ENCODE assay signal across 20 cellular contexts in genomic region chr14:99548285-99548684, GRCh38. TPM values are rescaled to one million over a fixed set of nuclear protein-coding genes. Genes with fewer than 3 reads are reported as not detected.
DNase-seq lines count a peak whose midpoint lies in the region; ATAC-seq, FAIRE-seq and TF ChIP-seq lines count a peak whose summit lies in the region.
"Had no signal": no experiment of that assay in that cellular context is flagged by ENCODE, and none has a peak within 500 bp of the region (broad histone marks: within the 10 kb centered on the region; RNA-seq: fewer than 3 reads in every experiment).

No MANE protein-coding gene starts in this region.

- H3K36me3 ChIP-seq in GM12878 (ENCODE audit: control insufficient read depth in 2 of 2, insufficient read depth in 2 of 2, low read length in 1 of 2), result no peaks in the 10 kb centered on the region
- H3K36me3 ChIP-seq in osteoblast (ENCODE audit: insufficient read depth, low read length), result no peaks in the 10 kb centered on the region
- no peaks in the 10 kb centered on the region for H3K36me3 ChIP-seq in ascending aorta
- no peaks in the 10 kb centered on the region for H3K36me3 ChIP-seq in pancreas
- H3K36me3 ChIP-seq: gastrocnemius medialis, thyroid gland had no signal

- no peak for TF ChIP-seq CTCF in GM12878 (IDR thresholded peaks at IDR 0.05 in 2 of 3, conservative IDR thresholded peaks at IDR 0.05 in 1 of 3; ENCODE audit: control insufficient read depth in 2 of 3, extremely low read depth in 1 of 3, insufficient read depth in 1 of 3, low read depth in 3 of 3, low read length in 3 of 3)
- no peak for TF ChIP-seq CTCF in osteoblast (IDR thresholded peaks at IDR 0.05; ENCODE audit: extremely low read depth, low read depth, low read length)
- no peak for TF ChIP-seq CTCF in ascending aorta (IDR thresholded peaks at IDR 0.05)
- TF ChIP-seq CTCF in pancreas (IDR thresholded peaks at IDR 0.05), result no peak

- no peak for TF ChIP-seq POLR2A in GM12878 (IDR thresholded peaks at IDR 0.05; ENCODE audit: low read depth, low read length)

- FAIRE-seq in GM12878 (lab: Jason Lieb, UNC) (no peak), pancreas (lab: Jason Lieb, UNC) (no peak)
- FAIRE-seq: small intestine, TTC549 had no signal

- no peak overlapping the region for H3K9ac ChIP-seq in GM12878 (ENCODE audit: control insufficient read depth, insufficient read depth, low read length)

- RAD21 ChIA-PET in GM12878 (lab: Charles Lee; ENCODE audit: unreplicated experiment), result no interaction called here

- no peak for TF ChIP-seq RAD21 in GM12878 (IDR thresholded peaks at IDR 0.05; ENCODE audit: insufficient read depth, low read depth, low read length)

- H4K20me1 ChIP-seq in GM12878 (ENCODE audit: control insufficient read depth, insufficient read depth), result no peaks in the 10 kb centered on the region
- peaks cover 62% of the 10 kb centered on the region for H4K20me1 ChIP-seq in osteoblast (ENCODE audit: insufficient read depth, low read length)

- no TSS peak for BruUV-seq in GM12878 (replicated peaks; lab: Mats Ljungman, UMichigan)

- H3K27ac ChIP-seq in GM12878 (ENCODE audit: control insufficient read depth, insufficient read depth) (no peak overlapping the region), osteoblast (ENCODE audit: low read depth, low read length) (no peak overlapping the region), ascending aorta (no peak overlapping the region), pancreas (no peak overlapping the region)
- H3K27ac ChIP-seq: gastrocnemius medialis, thyroid gland had no signal

- intact Hi-C loops in GM12878 (cut with micrococcal nuclease; ENCODE audit: unreplicated experiment), result no loop called here
- intact Hi-C loops in left ventricle myocardium superior (cut with micrococcal nuclease), result no loop called here
- intact Hi-C loops in ascending aorta (cut with DNase I), result no loop called here
- intact Hi-C loops in pancreas (cut with DNase I), result no loop called here

- H3K27me3 ChIP-seq in GM12878 (replicated peaks in 1 of 2; ENCODE audit: control insufficient read depth in 2 of 2, insufficient read depth in 2 of 2, low read length in 1 of 2), result no peaks in the 10 kb centered on the region
- H3K27me3 ChIP-seq in osteoblast (ENCODE audit: insufficient read depth, low read length), result peaks cover 3% of the 10 kb centered on the region
- no peaks in the 10 kb centered on the region for H3K27me3 ChIP-seq in ascending aorta
- H3K27me3 ChIP-seq in pancreas, result no peaks in the 10 kb centered on the region
- H3K27me3 ChIP-seq: gastrocnemius medialis, thyroid gland had no signal

- H3K4me3 ChIP-seq in GM12878, result no peak overlapping the region
- no peak overlapping the region for H3K4me3 ChIP-seq in osteoblast (ENCODE audit: insufficient read depth, low read length)
- H3K4me3 ChIP-seq in ascending aorta, result no peak overlapping the region
- H3K4me3 ChIP-seq in pancreas, result no peak overlapping the region
- H3K4me3 ChIP-seq: gastrocnemius medialis, thyroid gland had no signal

- peak; percentile 78 for DNase-seq in G401 (ENCODE audit: low spot score)
- peak; percentile 50 for DNase-seq in NCI-H1694 treated with DMSO at 0.1 percent for 48 hours (lab: John Stamatoyannopoulos, UW)
- DNase-seq in GM12878 (ENCODE audit: low read depth, low spot score), result no peak
- peak; percentile 27 for DNase-seq in osteoblast (ENCODE audit: insufficient read length, low spot score, missing footprints)
- no peak for DNase-seq in left ventricle myocardium superior
- DNase-seq in ascending aorta (ENCODE audit: low spot score in 2 of 2), result no peak
- no peak for DNase-seq in pancreas
- DNase-seq: activated naive CD4-positive, alpha-beta T cell treated with anti-CD3 and anti-CD28 coated beads, Interleukin-2, amount 10 ng/mL, durations not matched to agents 7 days and 5 days; activated T-cell treated with anti-CD3 and anti-CD28 coated beads, Interleukin-2, amount 50 U/mL, for 72 hours; CD8-positive, alpha-beta T cell; gastrocnemius medialis; H7; NCI-H1105 treated with DMSO at 0.1 percent for 48 hours; NCI-H526; OCI-M1; SHP77; small intestine; stimulated activated naive CD4-positive, alpha-beta T cell treated with Interleukin-2 at 50 U/mL for 16 hours had no signal

- no peak overlapping the region for H3K4me2 ChIP-seq in GM12878 (ENCODE audit: control insufficient read depth, insufficient read depth)
- no peak overlapping the region for H3K4me2 ChIP-seq in osteoblast (ENCODE audit: insufficient read depth, low read length)

- 21% methylated on average over 17 of the region's 17 CpGs for WGBS in GM12878 (ENCODE audit: insufficient coverage, insufficient replicate concordance, low lambda C conversion rate, missing lambda C conversion rate)
- 89 to 90% methylated on average over 17 of the region's 17 CpGs for WGBS in pancreas, 2 donors

- H3K79me2 ChIP-seq in GM12878 (ENCODE audit: control insufficient read depth, insufficient read depth, low read length), result no peaks in the 10 kb centered on the region
- no peaks in the 10 kb centered on the region for H3K79me2 ChIP-seq in osteoblast (ENCODE audit: insufficient read depth, low read length)

- in situ Hi-C loops in G401 (cut with HindIII; ENCODE audit: low sequenced_read_pairs) (no loop called here), GM12878 (cut with MboI) (no loop called here)

- no peak for TF ChIP-seq EP300 in GM12878 (IDR thresholded peaks at IDR 0.05; ENCODE audit: borderline replicate concordance in 1 of 2, control insufficient read depth in 1 of 2, low read depth in 2 of 2, low read length in 2 of 2)

- ATAC-seq in GM12878 (peak; percentile 29; the same call in 2 of the 3 replicates), left ventricle myocardium superior (no peak), pancreas (no peak)
- ATAC-seq: activated T-cell treated with anti-CD3 and anti-CD28 coated beads, Interleukin-2, amount 50 U/mL, for 72 hours; CD8-positive, alpha-beta T cell; gastrocnemius medialis had no signal

- SMC1A ChIA-PET in GM12878 (lab: Charles Lee; ENCODE audit: uncharacterized antibody, unreplicated experiment), result interaction anchor here (0.7 kb wide), 1 partner anchor 66 kb away, joined by 3 read pairs; no protein-coding TSS in a partner anchor

- H3K9me3 ChIP-seq in GM12878 (replicated peaks; ENCODE audit: control insufficient read depth, insufficient read depth, low read length) (no peaks in the 10 kb centered on the region), osteoblast (ENCODE audit: low read depth, low read length) (no peaks in the 10 kb centered on the region), ascending aorta (no peaks in the 10 kb centered on the region), pancreas (no peaks in the 10 kb centered on the region)
- H3K9me3 ChIP-seq: gastrocnemius medialis, thyroid gland had no signal

- H3K4me1 ChIP-seq in GM12878 (ENCODE audit: control insufficient read depth, insufficient read depth, low read length), result 0 out of 2 replicates have a peak, but pooled peaks cover 2% of the 10 kb centered on the region
- H3K4me1 ChIP-seq in osteoblast (ENCODE audit: insufficient read depth, low read length), result no peaks in the 10 kb centered on the region
- no peaks in the 10 kb centered on the region for H3K4me1 ChIP-seq in ascending aorta
- peaks cover 17 to 21% (median 20%) of the 10 kb centered on the region in 3 donors for H3K4me1 ChIP-seq in pancreas
- H3K4me1 ChIP-seq: gastrocnemius medialis had no signal

- H2AFZ ChIP-seq in GM12878 (ENCODE audit: control insufficient read depth, low read depth, low read length), result no peak overlapping the region
- no peak overlapping the region for H2AFZ ChIP-seq in osteoblast (ENCODE audit: low read length)

- CTCF ChIA-PET in GM12878 (lab: Yijun Ruan, JAX), result no interaction called here

- POLR2A ChIA-PET in GM12878 (lab: Charles Lee), result no interaction called here

TF ChIP-seq in GM12878, 131 proteins besides CTCF, POLR2A, EP300 and RAD21:
- TF ChIP-seq KDM1A (IDR thresholded peaks at IDR 0.05; ENCODE audit: borderline replicate concordance), result no peak
- TF ChIP-seq RB1 (IDR thresholded peaks at IDR 0.05; ENCODE audit: borderline replicate concordance), result no peak
- no peak for TF ChIP-seq IRF4 (IDR thresholded peaks at IDR 0.05; ENCODE audit: low read depth, low read length)
- TF ChIP-seq CHD2 (IDR thresholded peaks at IDR 0.05; ENCODE audit: borderline replicate concordance, low read depth, low read length), result no peak
- no peak for TF ChIP-seq ASH2L (IDR thresholded peaks at IDR 0.05; ENCODE audit: borderline replicate concordance, low read depth)
- TF ChIP-seq RFX5 (IDR thresholded peaks at IDR 0.05; ENCODE audit: low read depth, low read length), result no peak
- TF ChIP-seq MTA2 (IDR thresholded peaks at IDR 0.05; ENCODE audit: low read depth), result no peak
- TF ChIP-seq CHD4 (IDR thresholded peaks at IDR 0.05), result no peak
- TF ChIP-seq ZNF24 (IDR thresholded peaks at IDR 0.05), result no peak

RNA-seq across cellular contexts. Expression of gene CCDC85C, which starts 55.7 kb away (rescaled TPM):
- 20.4 and 25.8 TPM in 2 replicates for total RNA-seq in G401 (2014; rRNA removed; shearing (Covaris generic))
- total RNA-seq in GM12878 (2013; cell fraction: nucleolus; rRNA removed), result 3.0 and 3.1 TPM in 2 replicates
- total RNA-seq in GM12878 (2014; rRNA removed) (1.6 and 2.1 TPM in 2 replicates), GM12878 (2014; rRNA removed; fragmentation: Illumina TruSeq; extraction: Trizol) (0.92 and 0.94 TPM in 2 replicates), GM12878 (2021) (3.0 and 3.4 TPM in 2 replicates), osteoblast (3.2 and 3.6 TPM in 2 replicates), left ventricle myocardium superior (49.3 TPM), ascending aorta (0.64 TPM), pancreas (10 to 100 TPM; 14.4 to 22.2 (median 17.6) TPM)
- 1.0 TPM for polyA plus RNA-seq in GM12878 (2011; ENCODE audit: low read depth)
- polyA plus RNA-seq in GM12878 (2011; rRNA removed) (2.1 and 3.6 TPM in 2 replicates), GM12878 (2014; fragmentation: Illumina TruSeq; extraction: Trizol) (0.68 and 1.2 TPM in 2 replicates), GM12878 (2014; fragmentation: Nextera tagmentation; extraction: Ambion mirVana) (under 1 TPM; 0.03 to 0.07 TPM), GM12878 (2014; rRNA removed) (1.8 and 2.9 TPM in 2 replicates), GM12878 (2016; fragmentation: Nextera tagmentation; extraction: Ambion mirVana) (under 1 TPM; 0.15 to 0.19 TPM), pancreas (10 to 100 TPM in 1 of 2 donors, 1 to 10 TPM in 1; 9.5 to 19.5 TPM)
- polyA plus RNA-seq in GM12878 (2011; cell fraction: cytosol; rRNA removed), result 5.1 and 6.1 TPM in 2 replicates
- 6.0 and 6.8 TPM in 2 replicates for polyA plus RNA-seq in GM12878 (2011; cell fraction: nucleus; rRNA removed)
- 1.3 and 1.5 TPM in 2 replicates for polyA plus RNA-seq in GM12878 (2012)
- polyA minus RNA-seq in GM12878 (2011; rRNA and poly(A)+ RNA removed), result 2.9 and 8.9 TPM in 2 replicates
- 6.1 and 7.9 TPM in 2 replicates for polyA minus RNA-seq in GM12878 (2011; cell fraction: cytosol; rRNA and poly(A)+ RNA removed)
- 1.2 and 2.1 TPM in 2 replicates for polyA minus RNA-seq in GM12878 (2011; cell fraction: nucleus; rRNA and poly(A)+ RNA removed)

Comparison
In these comparisons a context has a peak if more than half of its experiments do, and no peak if none do; other contexts are left out.
1. DNase-seq: peak in G401 (single experiment), NCI-H1694 treated with DMSO at 0.1 percent for 48 hours (single experiment) and osteoblast (single experiment); none in GM12878 (single experiment), left ventricle myocardium superior (single experiment), ascending aorta (0 of 2) and pancreas (0 of 6).